15 cellular contexts compared by ENCODE assay signal in genomic region chr7:107668296-107668695, GRCh38. TPM values are rescaled to one million over a fixed set of nuclear protein-coding genes. Genes with fewer than 3 reads are reported as not detected.
A peak's percentile ranks its signal among the peaks of the same experiment; 100 is the strongest.
DNase-seq lines count a peak whose midpoint lies in the region; ATAC-seq and TF ChIP-seq lines count a peak whose summit lies in the region.
"Had no signal": no experiment of that assay in that cellular context is flagged by ENCODE, and none has a peak within 500 bp of the region (broad histone marks: within the 10 kb centered on the region; RNA-seq: fewer than 3 reads in every experiment).

No MANE protein-coding gene starts in this region.

- H3K27me3 ChIP-seq in GM23338 (ENCODE audit: insufficient read depth) (peaks cover 16% of the 10 kb centered on the region), tibial artery (no peaks in the 10 kb centered on the region)

- DNase-seq in GM23338 (ENCODE audit: low spot score) = no peak
- peak; percentile 60 for DNase-seq in LHCN-M2 (ENCODE audit: low read depth)
- DNase-seq in activated CD4-positive, alpha-beta memory T cell treated with anti-CD3 and anti-CD28 coated beads, Interleukin-2, amount 10 ng/mL, durations not matched to agents 7 days and 5 days = peak; percentile 41
- no peak for DNase-seq in stimulated activated effector memory CD8-positive, alpha-beta T cell treated with anti-CD3 and anti-CD28 coated beads, Interleukin-12 subunit alpha, Interleukin-12 subunit beta, amount 100 ng/mL, for 72 hours (ENCODE audit: low spot score in 2 of 2)
- DNase-seq in activated effector memory CD4-positive, alpha-beta T cell treated with Interleukin-2 at 50 U/mL for 16 hours = no peak
- no peak for DNase-seq in tibial artery
- DNase-seq in NCI-H2081 (lab: John Stamatoyannopoulos, UW) = no peak
- DNase-seq: C1 segment of cervical spinal cord; Calu3; CD4-positive, alpha-beta T cell; DMS 273 treated with DMSO at 0.1 percent for 48 hours; GM23248; H7 had no signal

- peak overlapping the region; percentile 20; the same call in 1 of the 2 replicates for H2AFZ ChIP-seq in GM23338
- H2AFZ ChIP-seq: GM23248 had no signal

- no peak overlapping the region for H3K4me2 ChIP-seq in GM23338

- intact Hi-C loops in tibial artery (cut with DNase I; ENCODE audit: low total_unique reads) = no loop called here

- H3K9me3 Mint-ChIP-seq in GM23338 = no peaks in the 10 kb centered on the region
- H3K9me3 Mint-ChIP-seq in activated CD4-positive, alpha-beta memory T cell treated with anti-CD3 and anti-CD28 coated beads, Interleukin-2, amount 10 ng/mL, durations not matched to agents 7 days and 5 days = no peaks in the 10 kb centered on the region
- H3K9me3 Mint-ChIP-seq in stimulated activated effector memory CD8-positive, alpha-beta T cell treated with anti-CD3 and anti-CD28 coated beads, Interleukin-12 subunit alpha, Interleukin-12 subunit beta, amount 100 ng/mL, for 72 hours = no peaks in the 10 kb centered on the region
- H3K9me3 Mint-ChIP-seq: CD4-positive, alpha-beta T cell had no signal

- no peak overlapping the region for H3K27ac Mint-ChIP-seq in GM23338
- H3K27ac Mint-ChIP-seq in activated CD4-positive, alpha-beta memory T cell treated with anti-CD3 and anti-CD28 coated beads, Interleukin-2, amount 10 ng/mL, durations not matched to agents 7 days and 5 days = no peak overlapping the region
- no peak overlapping the region for H3K27ac Mint-ChIP-seq in stimulated activated effector memory CD8-positive, alpha-beta T cell treated with anti-CD3 and anti-CD28 coated beads, Interleukin-12 subunit alpha, Interleukin-12 subunit beta, amount 100 ng/mL, for 72 hours
- H3K27ac Mint-ChIP-seq: B cell; CD4-positive, alpha-beta T cell had no signal

- H3K4me1 Mint-ChIP-seq in GM23338 = peaks cover 4% of the 10 kb centered on the region; the same call in 1 of the 3 replicates
- peaks cover 29% of the 10 kb centered on the region for H3K4me1 Mint-ChIP-seq in activated CD4-positive, alpha-beta memory T cell treated with anti-CD3 and anti-CD28 coated beads, Interleukin-2, amount 10 ng/mL, durations not matched to agents 7 days and 5 days
- no peaks in the 10 kb centered on the region for H3K4me1 Mint-ChIP-seq in stimulated activated effector memory CD8-positive, alpha-beta T cell treated with anti-CD3 and anti-CD28 coated beads, Interleukin-12 subunit alpha, Interleukin-12 subunit beta, amount 100 ng/mL, for 72 hours

- no peak overlapping the region for H3K4me3 Mint-ChIP-seq in GM23338
- H3K4me3 Mint-ChIP-seq in activated CD4-positive, alpha-beta memory T cell treated with anti-CD3 and anti-CD28 coated beads, Interleukin-2, amount 10 ng/mL, durations not matched to agents 7 days and 5 days = no peak overlapping the region
- no peak overlapping the region for H3K4me3 Mint-ChIP-seq in stimulated activated effector memory CD8-positive, alpha-beta T cell treated with anti-CD3 and anti-CD28 coated beads, Interleukin-12 subunit alpha, Interleukin-12 subunit beta, amount 100 ng/mL, for 72 hours
- H3K4me3 Mint-ChIP-seq: B cell; CD4-positive, alpha-beta T cell had no signal

- H3F3A ChIP-seq in GM23338 (replicated peaks; ENCODE audit: low read depth) = no peaks in the 10 kb centered on the region

- H3K79me2 ChIP-seq in GM23338 (replicated peaks; ENCODE audit: insufficient read depth) = no peaks in the 10 kb centered on the region

- no peaks in the 10 kb centered on the region for H3K9me3 ChIP-seq in tibial artery

- H4K20me1 ChIP-seq in GM23338 (replicated peaks; ENCODE audit: insufficient read depth) = no peaks in the 10 kb centered on the region; the same call in 1 of the 2 replicates

- POLR2A ChIA-PET in activated CD4-positive, alpha-beta memory T cell treated with anti-CD3 and anti-CD28 coated beads, Interleukin-2, amount 10 ng/mL, durations not matched to agents 7 days and 5 days (lab: Charles Lee) = no interaction called here

- no peaks in the 10 kb centered on the region for H3K36me3 Mint-ChIP-seq in GM23338 (ENCODE audit: low read depth)
- H3K36me3 Mint-ChIP-seq in activated CD4-positive, alpha-beta memory T cell treated with anti-CD3 and anti-CD28 coated beads, Interleukin-2, amount 10 ng/mL, durations not matched to agents 7 days and 5 days (ENCODE audit: low read depth) = peaks cover 28% of the 10 kb centered on the region
- H3K36me3 Mint-ChIP-seq in stimulated activated effector memory CD8-positive, alpha-beta T cell treated with anti-CD3 and anti-CD28 coated beads, Interleukin-12 subunit alpha, Interleukin-12 subunit beta, amount 100 ng/mL, for 72 hours = no peaks in the 10 kb centered on the region

- H3K9me2 ChIP-seq in GM23338 (ENCODE audit: insufficient read depth) = peaks cover 6% of the 10 kb centered on the region; the same call in 1 of the 2 replicates

- no peak for ATAC-seq in GM23338
- peak; percentile 40 for ATAC-seq in stimulated activated effector memory CD8-positive, alpha-beta T cell treated with anti-CD3 and anti-CD28 coated beads, Interleukin-12 subunit alpha, Interleukin-12 subunit beta, amount 100 ng/mL, for 72 hours

- H3K4me3 ChIP-seq in GM23338 (no peak overlapping the region), tibial artery (no peak overlapping the region)
- H3K4me3 ChIP-seq: GM23248 had no signal

- peaks cover 11% of the 10 kb centered on the region for H3K4me1 ChIP-seq in GM23338 (ENCODE audit: insufficient read depth)
- H3K4me1 ChIP-seq in tibial artery = no peaks in the 10 kb centered on the region

- CTCF ChIA-PET in activated CD4-positive, alpha-beta memory T cell treated with anti-CD3 and anti-CD28 coated beads, Interleukin-2, amount 10 ng/mL, durations not matched to agents 7 days and 5 days (lab: Charles Lee) = no interaction called here

- TF ChIP-seq CTCF in GM23338 (conservative IDR thresholded peaks at IDR 0.05; ENCODE audit: low read depth in 2 of 2) = no peak
- no peak for TF ChIP-seq CTCF in tibial artery (IDR thresholded peaks at IDR 0.05)

- no peaks in the 10 kb centered on the region for H3K36me3 ChIP-seq in GM23338 (ENCODE audit: insufficient read depth)
- H3K36me3 ChIP-seq in tibial artery = no peaks in the 10 kb centered on the region

- peaks cover 2% of the 10 kb centered on the region for H3K27me3 Mint-ChIP-seq in GM23338 (ENCODE audit: insufficient read depth, low read depth, poor library complexity)
- no peaks in the 10 kb centered on the region for H3K27me3 Mint-ChIP-seq in activated CD4-positive, alpha-beta memory T cell treated with anti-CD3 and anti-CD28 coated beads, Interleukin-2, amount 10 ng/mL, durations not matched to agents 7 days and 5 days

- no peak overlapping the region for H3K27ac ChIP-seq in GM23338 (ENCODE audit: low read depth)
- no peak overlapping the region for H3K27ac ChIP-seq in tibial artery
- H3K27ac ChIP-seq: GM23248 had no signal

TF ChIP-seq in GM23338, 12 proteins besides CTCF, POLR2A, EP300 and RAD21 (continues in another document):
- TF ChIP-seq ZNF331 (CRISPR knock-in tag; IDR thresholded peaks at IDR 0.05; ENCODE audit: low read depth) (no peak), CREB1 (CRISPR knock-in tag; IDR thresholded peaks at IDR 0.05; ENCODE audit: low read depth) (no peak), POLR2AphosphoS5 (IDR thresholded peaks at IDR 0.05; ENCODE audit: low read depth) (no peak), STAT1 (IDR thresholded peaks at IDR 0.05; ENCODE audit: unreplicated experiment) (no peak)

RNA-seq across cellular contexts. Expression of gene SLC26A4, which starts 7.7 kb away (rescaled TPM):
- total RNA-seq in GM23338 (2014; rRNA removed; shearing (Covaris generic)) = 0.07 TPM in 1 of 2 replicates, not detected in the other
- polyA plus RNA-seq in GM23338 (2016; fragmentation: Nextera tagmentation; extraction: Ambion mirVana) = not detected in 2 replicates
- 34.8 and 59.2 TPM in 2 replicates for total RNA-seq in LHCN-M2 (2014; rRNA removed)
- polyA plus RNA-seq in LHCN-M2 (2012) = 1.3 TPM
- total RNA-seq in activated CD4-positive, alpha-beta memory T cell treated with anti-CD3 and anti-CD28 coated beads, Interleukin-2, amount 10 ng/mL, durations not matched to agents 7 days and 5 days = 10 to 100 TPM; 10.9 to 12.2 TPM
- total RNA-seq: CD4-positive, alpha-beta T cell; H7; HT-29 had no signal

Comparison
In these comparisons a context has a peak if more than half of its experiments do, and no peak if none do; other contexts are left out.
1. DNase-seq: peak in LHCN-M2 (single experiment) and activated CD4-positive, alpha-beta memory T cell treated with anti-CD3 and anti-CD28 coated beads, Interleukin-2, amount 10 ng/mL, durations not matched to agents 7 days and 5 days (single experiment); none in GM23338 (single experiment), stimulated activated effector memory CD8-positive, alpha-beta T cell treated with anti-CD3 and anti-CD28 coated beads, Interleukin-12 subunit alpha, Interleukin-12 subunit beta, amount 100 ng/mL, for 72 hours (0 of 2), activated effector memory CD4-positive, alpha-beta T cell treated with Interleukin-2 at 50 U/mL for 16 hours (single experiment), tibial artery (0 of 2) and NCI-H2081 (0 of 2).
2. RNA of gene SLC26A4, which starts 7.7 kb away (total RNA-seq): 34.8 to 59.2 TPM in LHCN-M2 and 10.9 to 12.2 TPM in activated CD4-positive, alpha-beta memory T cell treated with anti-CD3 and anti-CD28 coated beads, Interleukin-2, amount 10 ng/mL, durations not matched to agents 7 days and 5 days; 0.07 TPM in GM23338; every median in the first group is over 10 times any median in the second.